Comparison of ENCODE assay signal across 8 cellular contexts in the genomic region with DNA sequence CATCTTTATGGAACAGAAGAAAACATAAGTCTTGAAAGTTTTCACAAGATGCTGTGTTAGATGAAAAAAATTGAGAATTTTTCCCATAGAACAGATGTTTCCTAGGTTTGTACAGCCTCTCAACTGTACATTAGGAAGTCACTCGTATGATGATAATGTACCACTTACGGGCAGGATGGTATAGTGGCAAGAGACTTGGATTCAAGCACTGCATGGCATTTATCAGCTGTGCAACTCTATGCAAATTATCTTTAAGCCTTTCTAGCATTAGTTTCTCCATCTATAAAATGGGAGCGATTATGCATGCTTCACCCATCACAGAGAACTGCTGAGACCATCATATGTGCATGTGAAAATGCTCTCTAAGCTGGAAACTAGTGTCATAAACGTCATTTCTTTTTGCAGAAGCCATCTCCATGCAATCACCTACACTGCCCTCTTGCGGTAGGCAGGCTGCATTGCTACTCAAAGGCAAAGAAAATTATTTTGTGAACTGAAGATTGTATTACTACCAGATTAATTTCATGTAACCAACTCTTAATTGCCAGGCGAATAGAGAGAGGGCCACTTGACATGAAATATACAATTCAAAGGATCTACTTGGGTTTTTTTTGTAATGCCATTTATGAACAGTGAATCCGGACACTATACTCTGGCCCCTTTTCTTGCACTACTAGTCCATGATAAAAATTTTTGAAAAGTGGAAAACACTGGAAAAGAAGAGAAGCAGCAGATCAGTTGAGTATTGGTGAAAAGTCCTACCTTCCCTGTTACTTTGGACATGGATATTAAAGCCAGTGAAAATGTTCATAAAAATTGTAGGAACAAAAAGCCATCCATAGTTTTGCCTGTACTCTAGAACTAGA.
DNase-seq lines count a peak whose midpoint lies in the region; ATAC-seq, FAIRE-seq and TF ChIP-seq lines count a peak whose summit lies in the region.

No MANE protein-coding gene starts in this region.

- H3K4me3 ChIP-seq in AG04450 (ENCODE audit: low read depth, low read length), result no peak overlapping the region
- H3K4me3 ChIP-seq in endothelial cell of umbilical vein (replicated peaks in 1 of 3; ENCODE audit: insufficient read depth in 1 of 3, low read depth in 1 of 3, low read length in 3 of 3), result no peak overlapping the region
- peak overlapping the region; percentile 1 for H3K4me3 ChIP-seq in neural cell (ENCODE audit: low read length)
- no peak overlapping the region for H3K4me3 ChIP-seq in upper lobe of right lung

- H3K27me3 Mint-ChIP-seq in activated CD4-positive, alpha-beta T cell treated with anti-CD3 and anti-CD28 coated beads for 36 hours, result no peaks in the 10 kb centered on the region

- TF ChIP-seq RAD21 in neural cell (conservative IDR thresholded peaks at IDR 0.05), result peak; percentile 77

- no peaks in the 10 kb centered on the region for H3K36me3 ChIP-seq in endothelial cell of umbilical vein (ENCODE audit: control insufficient read depth in 2 of 2, extremely low read depth in 1 of 2, insufficient read depth in 2 of 2, low read length in 2 of 2)
- H3K36me3 ChIP-seq in neural cell (ENCODE audit: insufficient read depth, low read length), result no peaks in the 10 kb centered on the region
- H3K36me3 ChIP-seq in upper lobe of right lung, result no peaks in the 10 kb centered on the region

- H2AFZ ChIP-seq in endothelial cell of umbilical vein (ENCODE audit: low read depth, low read length) (no peak overlapping the region), neural cell (ENCODE audit: low read depth, low read length) (no peak overlapping the region)

- no TSS peak for BruUV-seq in endothelial cell of umbilical vein (replicated peaks; lab: Mats Ljungman, UMichigan)

- H4K20me1 ChIP-seq in endothelial cell of umbilical vein (replicated peaks; ENCODE audit: control insufficient read depth, extremely low read depth, insufficient read depth, low read length) (peaks cover 8% of the 10 kb centered on the region), neural cell (ENCODE audit: insufficient read depth) (no peaks in the 10 kb centered on the region)

- H3K4me3 Mint-ChIP-seq in activated CD4-positive, alpha-beta T cell treated with anti-CD3 and anti-CD28 coated beads for 36 hours, result no peak overlapping the region

- FAIRE-seq in GM12891 (lab: Jason Lieb, UNC) (peak; percentile 85), endothelial cell of umbilical vein (lab: Jason Lieb, UNC) (peak; percentile 93)

- H3K9me3 ChIP-seq in AG04450 (ENCODE audit: control insufficient read depth, insufficient read depth, low read length) (no peaks in the 10 kb centered on the region), endothelial cell of umbilical vein (replicated peaks; ENCODE audit: control insufficient read depth, insufficient read depth, low read length) (no peaks in the 10 kb centered on the region), neural cell (ENCODE audit: low read length) (no peaks in the 10 kb centered on the region), upper lobe of right lung (no peaks in the 10 kb centered on the region)

- H3F3A ChIP-seq in neural cell (ENCODE audit: insufficient read depth, low read length, poor library complexity, severe bottlenecking), result no peaks in the 10 kb centered on the region

- H3K79me2 ChIP-seq in endothelial cell of umbilical vein (ENCODE audit: control insufficient read depth, insufficient read depth, low read length), result peaks cover 3% of the 10 kb centered on the region
- H3K79me2 ChIP-seq in neural cell (replicated peaks; ENCODE audit: insufficient read depth, low read length), result no peaks in the 10 kb centered on the region

- H3K27me3 ChIP-seq in AG04450 (ENCODE audit: control insufficient read depth, insufficient read depth, low read length) (no peaks in the 10 kb centered on the region), endothelial cell of umbilical vein (ENCODE audit: control insufficient read depth in 2 of 2, insufficient read depth in 2 of 2, low read length in 2 of 2) (no peaks in the 10 kb centered on the region), neural cell (ENCODE audit: insufficient read depth, low read depth, low read length) (no peaks in the 10 kb centered on the region), upper lobe of right lung (no peaks in the 10 kb centered on the region)

- CTCF ChIA-PET in AG04450 (lab: Charles Lee), result interaction anchor here (0.6 to 4.8 kb wide), 34 partner anchors 8 to 883 kb away, joined by 3 to 34 read pairs (median 4); no protein-coding TSS in a partner anchor
- CTCF ChIA-PET in activated CD4-positive, alpha-beta T cell treated with anti-CD3 and anti-CD28 coated beads for 36 hours (lab: Charles Lee), result interaction anchor here (0.6 to 5.4 kb wide), 13 partner anchors 9 to 232 kb away, joined by 3 to 47 read pairs (median 5); no protein-coding TSS in a partner anchor
- CTCF ChIA-PET in endothelial cell of umbilical vein (lab: Charles Lee), result interaction anchor here (0.6 to 5.3 kb wide), 38 partner anchors 9 to 1034 kb away, joined by 3 to 78 read pairs (median 4); no protein-coding TSS in a partner anchor

- dilution Hi-C loops in endothelial cell of umbilical vein (cut with MboI; ENCODE audit: extremely low pct_ligation_motif_present, low sequenced_read_pairs), result no loop called here

- H3K9ac ChIP-seq in endothelial cell of umbilical vein (replicated peaks; ENCODE audit: extremely low read depth, insufficient read depth, low read length) (no peak overlapping the region), neural cell (ENCODE audit: low read length) (no peak overlapping the region)

- no peak for TF ChIP-seq EP300 in neural cell (conservative IDR thresholded peaks at IDR 0.05; ENCODE audit: poor library complexity, severe bottlenecking)

- H3K4me1 ChIP-seq in endothelial cell of umbilical vein (ENCODE audit: control insufficient read depth, extremely low read depth, insufficient read depth, low read length), result peaks cover 7% of the 10 kb centered on the region
- peaks cover 31% of the 10 kb centered on the region for H3K4me1 ChIP-seq in upper lobe of right lung

- H3K4me1 Mint-ChIP-seq in activated CD4-positive, alpha-beta T cell treated with anti-CD3 and anti-CD28 coated beads for 36 hours, result peaks cover 5% of the 10 kb centered on the region

- peak; percentile 70 for ATAC-seq in activated CD4-positive, alpha-beta T cell treated with anti-CD3 and anti-CD28 coated beads for 36 hours
- peak; percentile 85 for ATAC-seq in upper lobe of right lung
- ATAC-seq in HG02610 (IDR thresholded peaks at IDR 0.05; ENCODE audit: unreplicated experiment), result no peak

- TF ChIP-seq POLR2A in GM12891 (IDR thresholded peaks at IDR 0.05; ENCODE audit: low read depth, low read length), result no peak
- TF ChIP-seq POLR2A in endothelial cell of umbilical vein (IDR thresholded peaks at IDR 0.05; ENCODE audit: low read depth, low read length), result no peak

- POLR2A ChIA-PET in AG04450 (lab: Yijun Ruan, JAX), result interaction anchor here (0.5 kb wide), 1 partner anchor 432 kb away, joined by 3 read pairs; no protein-coding TSS in a partner anchor
- POLR2A ChIA-PET in activated CD4-positive, alpha-beta T cell treated with anti-CD3 and anti-CD28 coated beads for 36 hours (lab: Charles Lee), result interaction anchor here (0.7 to 0.8 kb wide), 2 partner anchors 115 to 127 kb away, joined by 3 read pairs; no protein-coding TSS in a partner anchor
- POLR2A ChIA-PET in endothelial cell of umbilical vein (lab: Charles Lee), result no interaction called here

- H3K9me3 Mint-ChIP-seq in activated CD4-positive, alpha-beta T cell treated with anti-CD3 and anti-CD28 coated beads for 36 hours (ENCODE audit: low read depth), result no peaks in the 10 kb centered on the region

- TF ChIP-seq CTCF in AG04450 (IDR thresholded peaks at IDR 0.05; ENCODE audit: low read depth, low read length) (peak; percentile 99), endothelial cell of umbilical vein (IDR thresholded peaks at IDR 0.05; ENCODE audit: extremely low read depth in 1 of 2, insufficient read depth in 1 of 2, low read depth in 1 of 2, low read length in 2 of 2) (peak; percentile 90 to 98), neural cell (IDR thresholded peaks at IDR 0.05; ENCODE audit: poor library complexity, severe bottlenecking) (peak; percentile 91), upper lobe of right lung (IDR thresholded peaks at IDR 0.05) (peak; percentile 98)

- no peaks in the 10 kb centered on the region for H3K9me1 ChIP-seq in endothelial cell of umbilical vein (replicated peaks; ENCODE audit: control insufficient read depth, extremely low read depth, insufficient read depth, low read length)

- H3K27ac ChIP-seq in AG04450 (ENCODE audit: low read depth, low read length) (no peak overlapping the region), endothelial cell of umbilical vein (ENCODE audit: insufficient read depth, low read depth, low read length) (no peak overlapping the region), neural cell (ENCODE audit: low read length) (no peak overlapping the region), upper lobe of right lung (no peak overlapping the region)

- H3K9me2 ChIP-seq in neural cell (ENCODE audit: insufficient read depth, low read length), result no peaks in the 10 kb centered on the region

- H3K27ac Mint-ChIP-seq in activated CD4-positive, alpha-beta T cell treated with anti-CD3 and anti-CD28 coated beads for 36 hours, result no peak overlapping the region

- intact Hi-C loops in activated CD4-positive, alpha-beta T cell treated with anti-CD3 and anti-CD28 coated beads for 36 hours (cut with DNase I, micrococcal nuclease), result loop anchor here (1.0 to 5.0 kb wide), 2 partner anchors 15 to 881 kb away; no protein-coding TSS in a partner anchor
- intact Hi-C loops in endothelial cell of umbilical vein (cut with micrococcal nuclease), result loop anchor here (1.0 to 5.0 kb wide), 4 partner anchors 16 to 882 kb away; no protein-coding TSS in a partner anchor
- intact Hi-C loops in upper lobe of right lung (cut with DNase I), result no loop called here

- H3K4me2 ChIP-seq in endothelial cell of umbilical vein (ENCODE audit: insufficient read depth, low read length) (no peak overlapping the region), neural cell (ENCODE audit: low read length) (no peak overlapping the region)

- no peaks in the 10 kb centered on the region for H3K36me3 Mint-ChIP-seq in activated CD4-positive, alpha-beta T cell treated with anti-CD3 and anti-CD28 coated beads for 36 hours (ENCODE audit: low read depth)

- DNase-seq in AG04450 (ENCODE audit: low read depth, low spot score) (no peak), GM12891 (ENCODE audit: insufficient read length, low spot score) (peak; percentile 10), NCI-H2107 treated with DMSO at 0.1 percent for 48 hours (lab: John Stamatoyannopoulos, UW; ENCODE audit: unreplicated experiment) (peak; percentile 67), endothelial cell of umbilical vein (ENCODE audit: low read depth, low spot score) (peak; percentile 49), upper lobe of right lung (no peak)
- peak; percentile 66 for DNase-seq in activated CD4-positive, alpha-beta T cell treated with anti-CD3 and anti-CD28 coated beads for 36 hours

TF ChIP-seq in GM12891, 5 proteins besides CTCF, POLR2A, EP300 and RAD21 (continues in another document):
- TF ChIP-seq TAF1 (IDR thresholded peaks at IDR 0.05; ENCODE audit: low read depth, low read length), result no peak

TF ChIP-seq in endothelial cell of umbilical vein, 7 proteins besides CTCF, POLR2A, EP300 and RAD21:
- TF ChIP-seq GATA2 (IDR thresholded peaks at IDR 0.05; ENCODE audit: insufficient read depth, insufficient read length, low read depth, low read length), result no peak

Comparison
In these comparisons a context has a peak if more than half of its experiments do, and no peak if none do; other contexts are left out.
1. DNase-seq: peak in GM12891 (single experiment), NCI-H2107 treated with DMSO at 0.1 percent for 48 hours (single experiment), activated CD4-positive, alpha-beta T cell treated with anti-CD3 and anti-CD28 coated beads for 36 hours (single experiment) and endothelial cell of umbilical vein (single experiment); none in AG04450 (single experiment) and upper lobe of right lung (single experiment).
2. Peak in every context shown above with its lines, with median percentiles within 50 percentile points of each other: CTCF ChIP-seq.